In genomic region chr18:26419746-26420145, GRCh38 we compare ENCODE assay signal across 18 cellular contexts.
A peak's percentile ranks its signal among the peaks of the same experiment; 100 is the strongest.
DNase-seq lines count a peak whose midpoint lies in the region; ATAC-seq and TF ChIP-seq lines count a peak whose summit lies in the region.
"Had no signal": no experiment of that assay in that cellular context is flagged by ENCODE, and none has a peak within 500 bp of the region (broad histone marks: within the 10 kb centered on the region; RNA-seq: fewer than 3 reads in every experiment).

No MANE protein-coding gene starts in this region.

- H3K9me3 ChIP-seq in BE2C = no peaks in the 10 kb centered on the region

- H3K4me1 ChIP-seq in BE2C = no peaks in the 10 kb centered on the region

- peaks cover 3% of the 10 kb centered on the region for H3K9me3 Mint-ChIP-seq in neural crest cell
- H3K9me3 Mint-ChIP-seq: GM23338 had no signal

- H3K27me3 Mint-ChIP-seq in neural crest cell (ENCODE audit: low read depth) = no peaks in the 10 kb centered on the region

- TF ChIP-seq CTCF in BE2C (IDR thresholded peaks at IDR 0.05; ENCODE audit: low read depth, low read length) = no peak
- TF ChIP-seq CTCF in astrocyte of the spinal cord (IDR thresholded peaks at IDR 0.05; ENCODE audit: low read depth, low read length) = no peak
- no peak for TF ChIP-seq CTCF in neural crest cell (conservative IDR thresholded peaks at IDR 0.05)
- no peak for TF ChIP-seq CTCF in GM13976 (IDR thresholded peaks at IDR 0.05; ENCODE audit: borderline replicate concordance, control extremely low read depth, extremely low read depth, insufficient read depth, missing control alignments)

- no peaks in the 10 kb centered on the region for H3K36me3 ChIP-seq in BE2C

- H3K4me3 Mint-ChIP-seq in neural crest cell = no peak overlapping the region
- H3K4me3 Mint-ChIP-seq: GM23338 had no signal

- peak overlapping the region; percentile 37 for H3K27ac Mint-ChIP-seq in neural crest cell (ENCODE audit: unreplicated experiment)
- H3K27ac Mint-ChIP-seq: GM23338 had no signal

- in situ Hi-C loops in astrocyte of the spinal cord (cut with HindIII; ENCODE audit: low sequenced_read_pairs) (no loop called here), GM13976 (cut with MboI; ENCODE audit: low sequenced_read_pairs, unreplicated experiment) (loop anchor here (25.0 kb wide), 2 partner anchors 343 to 568 kb away; no protein-coding TSS in a partner anchor)

- H3K4me1 Mint-ChIP-seq in neural crest cell = peaks cover 8% of the 10 kb centered on the region
- H3K4me1 Mint-ChIP-seq: GM23338 had no signal

- H3K27me3 ChIP-seq in BE2C = no peaks in the 10 kb centered on the region

- no peak overlapping the region for H3K4me3 ChIP-seq in BE2C (ENCODE audit: low read depth, low read length)
- H3K4me3 ChIP-seq in astrocyte of the spinal cord (ENCODE audit: low read depth, low read length) = no peak overlapping the region
- H3K4me3 ChIP-seq: GM23338 had no signal

- no peak for ATAC-seq in HG03045 (IDR thresholded peaks at IDR 0.05; ENCODE audit: unreplicated experiment)
- ATAC-seq: GM23338, Panc1 had no signal

- no peaks in the 10 kb centered on the region for H3K36me3 Mint-ChIP-seq in neural crest cell (ENCODE audit: low read depth)

- DNase-seq in BE2C (peak; percentile 55), RPMI7951 (ENCODE audit: low read depth) (peak; percentile 59), astrocyte of the spinal cord (ENCODE audit: low read depth, low spot score) (peak; percentile 27), neural crest cell (ENCODE audit: low read depth, low spot score) (no peak), GM13976 (ENCODE audit: low spot score) (no peak), NCI-H774 (lab: John Stamatoyannopoulos, UW) (no peak)
- DNase-seq in effector CD4-positive, alpha-beta T cell = no peak
- DNase-seq: DMS79 treated with DMSO at 0.1 percent for 48 hours, HCEC 1CT, NCI-H1092 treated with DMSO at 0.1 percent for 48 hours, NCI-H146, NCI-H2029 treated with DMSO at 0.1 percent for 48 hours, NCI-H2171, NCI-H526, SHP77 treated with DMSO at 0.1 percent for 48 hours had no signal

Comparison
In these comparisons a context has a peak if more than half of its experiments do, and no peak if none do; other contexts are left out.
1. DNase-seq: peak in BE2C (single experiment), RPMI7951 (single experiment) and astrocyte of the spinal cord (single experiment); none in neural crest cell (single experiment), effector CD4-positive, alpha-beta T cell (single experiment), GM13976 (single experiment) and NCI-H774 (single experiment).